Comparison of ENCODE assay signal across 1 cellular context in the genomic region with DNA sequence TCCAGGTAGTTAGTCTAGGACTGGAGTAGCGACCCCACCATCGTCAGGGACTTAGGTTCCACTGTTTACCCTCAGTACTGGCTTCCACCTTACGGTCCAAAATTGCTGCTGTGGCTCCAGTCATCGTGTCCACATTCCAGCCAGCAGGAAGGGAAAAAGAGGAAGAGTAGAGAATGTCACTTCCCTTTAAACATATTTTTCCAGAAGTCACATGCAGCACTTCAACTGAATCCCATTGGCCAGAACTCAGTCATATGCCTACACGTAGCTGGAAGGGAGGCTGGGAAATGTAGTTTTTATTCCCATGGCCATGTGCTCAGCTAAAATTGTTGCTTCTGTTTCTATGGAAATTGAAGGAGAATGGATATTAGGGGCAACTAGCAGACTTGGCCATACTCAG.
A peak's percentile ranks its signal among the peaks of the same experiment; 100 is the strongest.
TF ChIP-seq lines count a peak whose summit lies in the region.

No MANE protein-coding gene starts in this region.

TF ChIP-seq in K562, 482 proteins besides CTCF, POLR2A, EP300 and RAD21 (continued from another document and continues in another):
- TF ChIP-seq TAF7 (tag; IDR thresholded peaks at IDR 0.05) (no peak), PCBP1 (IDR thresholded peaks at IDR 0.05; ENCODE audit: low read depth, low read length, poor library complexity, severe bottlenecking) (no peak), SP1 (CRISPR knock-in tag; IDR thresholded peaks at IDR 0.05) (no peak), POLR2B (IDR thresholded peaks at IDR 0.05; ENCODE audit: low read depth, partially characterized antibody) (no peak), ZNF146 (CRISPR knock-in tag; IDR thresholded peaks at IDR 0.05; ENCODE audit: unreplicated experiment) (no peak), MEF2D (tag; conservative IDR thresholded peaks at IDR 0.05; ENCODE audit: low read depth) (no peak), LCOR (CRISPR knock-in tag; IDR thresholded peaks at IDR 0.05) (no peak), MCM2 (IDR thresholded peaks at IDR 0.05; ENCODE audit: low read depth) (no peak), HSF4 (CRISPR knock-in tag; IDR thresholded peaks at IDR 0.05; ENCODE audit: borderline replicate concordance) (no peak), ZNF79 (CRISPR knock-in tag; IDR thresholded peaks at IDR 0.05; ENCODE audit: low read depth) (no peak), ZNF445 (CRISPR knock-in tag; IDR thresholded peaks at IDR 0.05; ENCODE audit: low read depth) (no peak), FOXM1 (IDR thresholded peaks at IDR 0.05; ENCODE audit: low read depth) (no peak; the same call in 1 of the 2 replicates), FOXM1 (CRISPR knock-in tag; IDR thresholded peaks at IDR 0.05; ENCODE audit: low read depth) (no peak), ZNF696 (CRISPR knock-in tag; conservative IDR thresholded peaks at IDR 0.05) (no peak), MEF2A (IDR thresholded peaks at IDR 0.05; ENCODE audit: control insufficient read depth, low read depth, low read length) (no peak), BACH1 (tag; IDR thresholded peaks at IDR 0.05) (no peak), PHF8 (IDR thresholded peaks at IDR 0.05; ENCODE audit: borderline replicate concordance, low read length) (no peak), KAT2B (IDR thresholded peaks at IDR 0.05; ENCODE audit: low read depth, low read length) (no peak), BCOR (IDR thresholded peaks at IDR 0.05) (peak; percentile 75; the same call in 1 of the 2 replicates), ETV5 (CRISPR knock-in tag; IDR thresholded peaks at IDR 0.05; ENCODE audit: low read depth) (no peak), ZNF217 (CRISPR knock-in tag; IDR thresholded peaks at IDR 0.05) (no peak), OTX1 (CRISPR knock-in tag; IDR thresholded peaks at IDR 0.05) (no peak), TRIM24 (IDR thresholded peaks at IDR 0.05) (no peak), NCOR1 (IDR thresholded peaks at IDR 0.05) (no peak), CBX3 (IDR thresholded peaks at IDR 0.05; ENCODE audit: borderline replicate concordance in 1 of 2, low read length in 2 of 2) (peak in 1 of 2 experiments; percentile 83; a peak in 2 of 3 replicates), CBX5 (IDR thresholded peaks at IDR 0.05; ENCODE audit: borderline replicate concordance, low read depth) (0 out of 2 replicates have a peak, but pooled peaks have one; percentile 34), CAMTA2 (CRISPR knock-in tag; conservative IDR thresholded peaks at IDR 0.05) (no peak), HNRNPL (IDR thresholded peaks at IDR 0.05; ENCODE audit: low read depth, low read length) (no peak), CEBPG (CRISPR knock-in tag; IDR thresholded peaks at IDR 0.05) (no peak), CEBPG (tag; conservative IDR thresholded peaks at IDR 0.05 in 1 of 2, IDR thresholded peaks at IDR 0.05 in 1 of 2) (no peak), SAP30 (IDR thresholded peaks at IDR 0.05; ENCODE audit: borderline replicate concordance, insufficient read depth, low read depth, low read length, poor library complexity, severe bottlenecking) (no peak), TCF7 (IDR thresholded peaks at IDR 0.05; ENCODE audit: borderline replicate concordance) (no peak), HEY1 (CRISPR knock-in tag; IDR thresholded peaks at IDR 0.05; ENCODE audit: borderline replicate concordance) (no peak), TFAM (CRISPR knock-in tag; conservative IDR thresholded peaks at IDR 0.05) (no peak), U2AF2 (optimal IDR thresholded peaks at IDR 0.05; ENCODE audit: low read depth, low read length) (no peak), ARID2 (IDR thresholded peaks at IDR 0.05) (no peak), POLR2AphosphoS5 (IDR thresholded peaks at IDR 0.05; ENCODE audit: control insufficient read depth, insufficient read depth, low read depth, low read length) (no peak), FOSL1 (tag; conservative IDR thresholded peaks at IDR 0.05) (no peak)
- TF ChIP-seq, protein P1, sequence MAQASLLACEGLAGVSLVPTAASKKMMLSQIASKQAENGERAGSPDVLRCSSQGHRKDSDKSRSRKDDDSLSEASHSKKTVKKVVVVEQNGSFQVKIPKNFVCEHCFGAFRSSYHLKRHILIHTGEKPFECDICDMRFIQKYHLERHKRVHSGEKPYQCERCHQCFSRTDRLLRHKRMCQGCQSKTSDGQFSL (CRISPR knock-in tag; IDR thresholded peaks at IDR 0.05): no peak
- TF ChIP-seq, protein P1 (tag; IDR thresholded peaks at IDR 0.05): no peak
- TF ChIP-seq, protein P2, sequence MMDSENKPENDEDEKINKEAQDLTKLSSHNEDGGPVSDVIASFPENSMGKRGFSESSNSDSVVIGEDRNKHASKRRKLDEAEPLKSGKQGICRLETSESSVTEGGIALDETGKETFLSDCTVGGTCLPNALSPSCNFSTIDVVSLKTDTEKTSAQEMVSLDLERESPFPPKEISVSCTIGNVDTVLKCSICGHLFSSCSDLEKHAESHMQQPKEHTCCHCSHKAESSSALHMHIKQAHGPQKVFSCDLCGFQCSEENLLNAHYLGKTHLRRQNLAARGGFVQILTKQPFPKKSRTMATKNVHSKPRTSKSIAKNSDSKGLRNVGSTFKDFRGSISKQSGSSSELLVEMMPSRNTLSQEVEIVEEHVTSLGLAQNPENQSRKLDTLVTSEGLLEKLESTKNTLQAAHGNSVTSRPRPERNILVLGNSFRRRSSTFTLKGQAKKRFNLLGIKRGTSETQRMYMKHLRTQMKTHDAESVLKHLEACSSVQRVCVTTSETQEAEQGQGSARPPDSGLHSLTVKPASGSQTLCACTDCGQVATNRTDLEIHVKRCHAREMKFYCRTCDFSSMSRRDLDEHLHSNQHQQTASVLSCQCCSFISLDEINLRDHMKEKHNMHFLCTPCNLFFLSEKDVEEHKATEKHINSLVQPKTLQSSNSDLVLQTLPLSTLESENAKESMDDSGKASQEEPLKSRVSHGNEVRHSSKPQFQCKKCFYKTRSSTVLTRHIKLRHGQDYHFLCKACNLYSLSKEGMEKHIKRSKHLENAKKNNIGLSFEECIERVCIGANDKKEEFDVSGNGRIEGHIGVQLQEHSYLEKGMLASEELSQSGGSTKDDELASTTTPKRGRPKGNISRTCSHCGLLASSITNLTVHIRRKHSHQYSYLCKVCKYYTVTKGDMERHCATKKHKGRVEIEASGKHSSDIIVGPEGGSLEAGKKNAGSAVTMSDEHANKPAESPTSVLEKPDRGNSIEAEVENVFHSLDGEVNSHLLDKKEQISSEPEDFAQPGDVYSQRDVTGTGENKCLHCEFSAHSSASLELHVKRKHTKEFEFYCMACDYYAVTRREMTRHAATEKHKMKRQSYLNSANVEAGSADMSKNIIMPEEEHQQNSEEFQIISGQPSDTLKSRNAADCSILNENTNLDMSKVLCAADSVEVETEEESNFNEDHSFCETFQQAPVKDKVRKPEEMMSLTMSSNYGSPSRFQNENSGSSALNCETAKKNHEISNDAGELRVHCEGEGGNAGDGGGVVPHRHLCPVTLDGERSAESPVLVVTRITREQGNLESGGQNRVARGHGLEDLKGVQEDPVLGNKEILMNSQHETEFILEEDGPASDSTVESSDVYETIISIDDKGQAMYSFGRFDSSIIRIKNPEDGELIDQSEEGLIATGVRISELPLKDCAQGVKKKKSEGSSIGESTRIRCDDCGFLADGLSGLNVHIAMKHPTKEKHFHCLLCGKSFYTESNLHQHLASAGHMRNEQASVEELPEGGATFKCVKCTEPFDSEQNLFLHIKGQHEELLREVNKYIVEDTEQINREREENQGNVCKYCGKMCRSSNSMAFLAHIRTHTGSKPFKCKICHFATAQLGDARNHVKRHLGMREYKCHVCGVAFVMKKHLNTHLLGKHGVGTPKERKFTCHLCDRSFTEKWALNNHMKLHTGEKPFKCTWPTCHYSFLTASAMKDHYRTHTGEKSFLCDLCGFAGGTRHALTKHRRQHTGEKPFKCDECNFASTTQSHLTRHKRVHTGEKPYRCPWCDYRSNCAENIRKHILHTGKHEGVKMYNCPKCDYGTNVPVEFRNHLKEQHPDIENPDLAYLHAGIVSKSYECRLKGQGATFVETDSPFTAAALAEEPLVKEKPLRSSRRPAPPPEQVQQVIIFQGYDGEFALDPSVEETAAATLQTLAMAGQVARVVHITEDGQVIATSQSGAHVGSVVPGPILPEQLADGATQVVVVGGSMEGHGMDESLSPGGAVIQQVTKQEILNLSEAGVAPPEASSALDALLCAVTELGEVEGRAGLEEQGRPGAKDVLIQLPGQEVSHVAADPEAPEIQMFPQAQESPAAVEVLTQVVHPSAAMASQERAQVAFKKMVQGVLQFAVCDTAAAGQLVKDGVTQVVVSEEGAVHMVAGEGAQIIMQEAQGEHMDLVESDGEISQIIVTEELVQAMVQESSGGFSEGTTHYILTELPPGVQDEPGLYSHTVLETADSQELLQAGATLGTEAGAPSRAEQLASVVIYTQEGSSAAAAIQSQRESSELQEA (IDR thresholded peaks at IDR 0.05; ENCODE audit: low read depth): no peak
- TF ChIP-seq, protein P3, sequence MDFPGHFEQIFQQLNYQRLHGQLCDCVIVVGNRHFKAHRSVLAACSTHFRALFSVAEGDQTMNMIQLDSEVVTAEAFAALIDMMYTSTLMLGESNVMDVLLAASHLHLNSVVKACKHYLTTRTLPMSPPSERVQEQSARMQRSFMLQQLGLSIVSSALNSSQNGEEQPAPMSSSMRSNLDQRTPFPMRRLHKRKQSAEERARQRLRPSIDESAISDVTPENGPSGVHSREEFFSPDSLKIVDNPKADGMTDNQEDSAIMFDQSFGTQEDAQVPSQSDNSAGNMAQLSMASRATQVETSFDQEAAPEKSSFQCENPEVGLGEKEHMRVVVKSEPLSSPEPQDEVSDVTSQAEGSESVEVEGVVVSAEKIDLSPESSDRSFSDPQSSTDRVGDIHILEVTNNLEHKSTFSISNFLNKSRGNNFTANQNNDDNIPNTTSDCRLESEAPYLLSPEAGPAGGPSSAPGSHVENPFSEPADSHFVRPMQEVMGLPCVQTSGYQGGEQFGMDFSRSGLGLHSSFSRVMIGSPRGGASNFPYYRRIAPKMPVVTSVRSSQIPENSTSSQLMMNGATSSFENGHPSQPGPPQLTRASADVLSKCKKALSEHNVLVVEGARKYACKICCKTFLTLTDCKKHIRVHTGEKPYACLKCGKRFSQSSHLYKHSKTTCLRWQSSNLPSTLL (IDR thresholded peaks at IDR 0.05): no peak
- TF ChIP-seq, protein P4, sequence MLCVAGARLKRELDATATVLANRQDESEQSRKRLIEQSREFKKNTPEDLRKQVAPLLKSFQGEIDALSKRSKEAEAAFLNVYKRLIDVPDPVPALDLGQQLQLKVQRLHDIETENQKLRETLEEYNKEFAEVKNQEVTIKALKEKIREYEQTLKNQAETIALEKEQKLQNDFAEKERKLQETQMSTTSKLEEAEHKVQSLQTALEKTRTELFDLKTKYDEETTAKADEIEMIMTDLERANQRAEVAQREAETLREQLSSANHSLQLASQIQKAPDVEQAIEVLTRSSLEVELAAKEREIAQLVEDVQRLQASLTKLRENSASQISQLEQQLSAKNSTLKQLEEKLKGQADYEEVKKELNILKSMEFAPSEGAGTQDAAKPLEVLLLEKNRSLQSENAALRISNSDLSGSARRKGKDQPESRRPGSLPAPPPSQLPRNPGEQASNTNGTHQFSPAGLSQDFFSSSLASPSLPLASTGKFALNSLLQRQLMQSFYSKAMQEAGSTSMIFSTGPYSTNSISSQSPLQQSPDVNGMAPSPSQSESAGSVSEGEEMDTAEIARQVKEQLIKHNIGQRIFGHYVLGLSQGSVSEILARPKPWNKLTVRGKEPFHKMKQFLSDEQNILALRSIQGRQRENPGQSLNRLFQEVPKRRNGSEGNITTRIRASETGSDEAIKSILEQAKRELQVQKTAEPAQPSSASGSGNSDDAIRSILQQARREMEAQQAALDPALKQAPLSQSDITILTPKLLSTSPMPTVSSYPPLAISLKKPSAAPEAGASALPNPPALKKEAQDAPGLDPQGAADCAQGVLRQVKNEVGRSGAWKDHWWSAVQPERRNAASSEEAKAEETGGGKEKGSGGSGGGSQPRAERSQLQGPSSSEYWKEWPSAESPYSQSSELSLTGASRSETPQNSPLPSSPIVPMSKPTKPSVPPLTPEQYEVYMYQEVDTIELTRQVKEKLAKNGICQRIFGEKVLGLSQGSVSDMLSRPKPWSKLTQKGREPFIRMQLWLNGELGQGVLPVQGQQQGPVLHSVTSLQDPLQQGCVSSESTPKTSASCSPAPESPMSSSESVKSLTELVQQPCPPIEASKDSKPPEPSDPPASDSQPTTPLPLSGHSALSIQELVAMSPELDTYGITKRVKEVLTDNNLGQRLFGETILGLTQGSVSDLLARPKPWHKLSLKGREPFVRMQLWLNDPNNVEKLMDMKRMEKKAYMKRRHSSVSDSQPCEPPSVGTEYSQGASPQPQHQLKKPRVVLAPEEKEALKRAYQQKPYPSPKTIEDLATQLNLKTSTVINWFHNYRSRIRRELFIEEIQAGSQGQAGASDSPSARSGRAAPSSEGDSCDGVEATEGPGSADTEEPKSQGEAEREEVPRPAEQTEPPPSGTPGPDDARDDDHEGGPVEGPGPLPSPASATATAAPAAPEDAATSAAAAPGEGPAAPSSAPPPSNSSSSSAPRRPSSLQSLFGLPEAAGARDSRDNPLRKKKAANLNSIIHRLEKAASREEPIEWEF (CRISPR knock-in tag; IDR thresholded peaks at IDR 0.05): no peak
- TF ChIP-seq, protein P5, sequence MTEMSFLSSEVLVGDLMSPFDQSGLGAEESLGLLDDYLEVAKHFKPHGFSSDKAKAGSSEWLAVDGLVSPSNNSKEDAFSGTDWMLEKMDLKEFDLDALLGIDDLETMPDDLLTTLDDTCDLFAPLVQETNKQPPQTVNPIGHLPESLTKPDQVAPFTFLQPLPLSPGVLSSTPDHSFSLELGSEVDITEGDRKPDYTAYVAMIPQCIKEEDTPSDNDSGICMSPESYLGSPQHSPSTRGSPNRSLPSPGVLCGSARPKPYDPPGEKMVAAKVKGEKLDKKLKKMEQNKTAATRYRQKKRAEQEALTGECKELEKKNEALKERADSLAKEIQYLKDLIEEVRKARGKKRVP (CRISPR knock-in tag; IDR thresholded peaks at IDR 0.05): no peak
- TF ChIP-seq, protein P6, sequence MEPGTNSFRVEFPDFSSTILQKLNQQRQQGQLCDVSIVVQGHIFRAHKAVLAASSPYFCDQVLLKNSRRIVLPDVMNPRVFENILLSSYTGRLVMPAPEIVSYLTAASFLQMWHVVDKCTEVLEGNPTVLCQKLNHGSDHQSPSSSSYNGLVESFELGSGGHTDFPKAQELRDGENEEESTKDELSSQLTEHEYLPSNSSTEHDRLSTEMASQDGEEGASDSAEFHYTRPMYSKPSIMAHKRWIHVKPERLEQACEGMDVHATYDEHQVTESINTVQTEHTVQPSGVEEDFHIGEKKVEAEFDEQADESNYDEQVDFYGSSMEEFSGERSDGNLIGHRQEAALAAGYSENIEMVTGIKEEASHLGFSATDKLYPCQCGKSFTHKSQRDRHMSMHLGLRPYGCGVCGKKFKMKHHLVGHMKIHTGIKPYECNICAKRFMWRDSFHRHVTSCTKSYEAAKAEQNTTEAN (CRISPR knock-in tag; IDR thresholded peaks at IDR 0.05): no peak
- TF ChIP-seq, protein P7, sequence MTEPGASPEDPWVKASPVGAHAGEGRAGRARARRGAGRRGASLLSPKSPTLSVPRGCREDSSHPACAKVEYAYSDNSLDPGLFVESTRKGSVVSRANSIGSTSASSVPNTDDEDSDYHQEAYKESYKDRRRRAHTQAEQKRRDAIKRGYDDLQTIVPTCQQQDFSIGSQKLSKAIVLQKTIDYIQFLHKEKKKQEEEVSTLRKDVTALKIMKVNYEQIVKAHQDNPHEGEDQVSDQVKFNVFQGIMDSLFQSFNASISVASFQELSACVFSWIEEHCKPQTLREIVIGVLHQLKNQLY (CRISPR knock-in tag; conservative IDR thresholded peaks at IDR 0.05): no peak
